31 cellular contexts compared by ENCODE assay signal in the genomic region with DNA sequence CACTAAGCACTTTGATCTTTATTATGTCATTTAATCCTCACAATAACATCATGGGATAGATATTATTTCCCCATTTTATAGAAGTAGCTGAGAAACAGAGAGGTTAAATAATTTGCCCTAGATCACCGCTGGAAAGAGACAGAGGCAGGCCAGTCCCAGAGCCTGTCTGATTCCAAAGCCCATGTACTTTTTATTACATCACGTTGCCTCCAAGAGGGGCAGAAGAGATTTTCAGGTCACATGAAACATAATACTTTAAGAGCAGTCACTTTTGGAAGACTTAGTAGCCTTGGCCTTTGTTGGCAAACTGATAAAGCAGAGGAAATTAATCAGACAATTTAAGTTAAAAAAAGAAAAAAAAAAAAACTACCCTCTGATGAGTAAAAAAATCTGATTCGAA.
"Had no signal": no experiment of that assay in that cellular context is flagged by ENCODE, and none has a peak within 500 bp of the region (broad histone marks: within the 10 kb centered on the region; RNA-seq: fewer than 3 reads in every experiment).

No MANE protein-coding gene starts in this region.

- DNase-seq: activated CD4-positive, alpha-beta T cell treated with anti-CD3 and anti-CD28 coated beads for 1 hour; activated CD4-positive, alpha-beta T cell treated with anti-CD3 and anti-CD28 coated beads, Interleukin-2, amount 10 ng/mL, durations not matched to agents 24 days and 14 days; activated CD4-positive, alpha-beta T cell treated with anti-CD3 and anti-CD28 coated beads, Interleukin-2, amount 50 U/mL, for 4 hours; activated CD4-positive, CD25-positive, alpha-beta regulatory T cell; activated CD8-positive, alpha-beta T cell treated with anti-CD3 and anti-CD28 coated beads, Interleukin-2, amount 10 ng/mL, durations not matched to agents 7 days and 5 days; activated gamma-delta T cell; activated naive CD4-positive, alpha-beta T cell treated with Interleukin-2 at 50 U/mL for 16 hours; activated naive CD8-positive, alpha-beta T cell treated with anti-CD3 and anti-CD28 coated beads, Interleukin-2, amount 10 ng/mL, durations not matched to agents 7 days and 5 days; activated T-cell treated with anti-CD3 and anti-CD28 coated beads, Interleukin-2, amount 50 U/mL, for 24 hours; anterior cingulate cortex; brain microvascular endothelial cell; central memory CD4-positive, alpha-beta T cell; Karpas-422; KBM-7; NCI-H1105; NCI-H1436; NCI-H1694 treated with DMSO at 0.1 percent for 48 hours; NCI-H2029; NCI-H2171 treated with DMSO at 0.1 percent for 48 hours; NCI-H2227 treated with DMSO at 0.1 percent for 48 hours; NCI-H446; NCI-H510A treated with DMSO at 0.1 percent for 48 hours; NCI-H774; SHP77; SJCRH30; T1000; WERI-Rb-1 had no signal

- H3K4me1 ChIP-seq: SJCRH30 had no signal

- H3K4me3 ChIP-seq: SJCRH30, SK-N-MC had no signal

- H3K36me3 ChIP-seq: brain microvascular endothelial cell, SJCRH30, WERI-Rb-1 had no signal

- H3K9me3 ChIP-seq: SJCRH30 had no signal

- H3K27ac Mint-ChIP-seq: activated CD4-positive, alpha-beta T cell treated with anti-CD3 and anti-CD28 coated beads, Interleukin-2, amount 10 ng/mL, durations not matched to agents 24 days and 14 days; activated CD8-positive, alpha-beta T cell treated with anti-CD3 and anti-CD28 coated beads, Interleukin-2, amount 10 ng/mL, durations not matched to agents 7 days and 5 days; activated naive CD4-positive, alpha-beta T cell treated with anti-CD3 and anti-CD28 coated beads, Interleukin-2, amount 50 U/mL, for 24 hours; activated naive CD8-positive, alpha-beta T cell treated with anti-CD3 and anti-CD28 coated beads, Interleukin-2, amount 10 ng/mL, durations not matched to agents 7 days and 5 days; activated T-cell treated with anti-CD3 and anti-CD28 coated beads, Interleukin-2, amount 50 U/mL, for 24 hours; activated T-helper 2 cell treated with anti-CD3 and anti-CD28 coated beads, Interferon-gamma antibody, Interleukin-2, Interleukin-4, amounts not matched to agents 10 μg/mL and 5 μg/mL and 100 μg/mL, durations not matched to agents 14 hours and 24 hours and 36 hours; IgD-negative memory B cell had no signal

- H3K27ac ChIP-seq: brain microvascular endothelial cell, SJCRH30, SK-N-MC had no signal

- H3K36me3 Mint-ChIP-seq: activated naive CD4-positive, alpha-beta T cell treated with anti-CD3 and anti-CD28 coated beads, Interleukin-2, amount 50 U/mL, for 24 hours; IgD-negative memory B cell had no signal

- H3K27me3 Mint-ChIP-seq: activated CD4-positive, alpha-beta T cell treated with anti-CD3 and anti-CD28 coated beads, Interleukin-2, amount 10 ng/mL, durations not matched to agents 24 days and 14 days; activated naive CD4-positive, alpha-beta T cell treated with anti-CD3 and anti-CD28 coated beads, Interleukin-2, amount 50 U/mL, for 24 hours; activated naive CD8-positive, alpha-beta T cell treated with anti-CD3 and anti-CD28 coated beads, Interleukin-2, amount 10 ng/mL, durations not matched to agents 7 days and 5 days; activated T-cell treated with anti-CD3 and anti-CD28 coated beads, Interleukin-2, amount 50 U/mL, for 24 hours; IgD-negative memory B cell had no signal

- H3K27me3 ChIP-seq: brain microvascular endothelial cell, SJCRH30 had no signal

- H3K4me3 Mint-ChIP-seq: activated CD4-positive, alpha-beta T cell treated with anti-CD3 and anti-CD28 coated beads, Interleukin-2, amount 10 ng/mL, durations not matched to agents 24 days and 14 days; activated CD8-positive, alpha-beta T cell treated with anti-CD3 and anti-CD28 coated beads, Interleukin-2, amount 10 ng/mL, durations not matched to agents 7 days and 5 days; activated naive CD4-positive, alpha-beta T cell treated with anti-CD3 and anti-CD28 coated beads, Interleukin-2, amount 50 U/mL, for 24 hours; activated naive CD8-positive, alpha-beta T cell treated with anti-CD3 and anti-CD28 coated beads, Interleukin-2, amount 10 ng/mL, durations not matched to agents 7 days and 5 days; activated T-cell treated with anti-CD3 and anti-CD28 coated beads, Interleukin-2, amount 50 U/mL, for 24 hours; IgD-negative memory B cell had no signal
